Comparison of ENCODE assay signal across 1 cellular context in genomic region chr3:5122030-5122740, GRCh38.
A peak's percentile ranks its signal among the peaks of the same experiment; 100 is the strongest.
TF ChIP-seq lines count a peak whose summit lies in the region.

Gene ARL8B, plus strand, starts transcription at chr3:5122292. Its CDS starts 174 bp downstream, at chr3:5122466.

TF ChIP-seq in H1, 55 proteins besides CTCF, POLR2A, EP300 and RAD21 (continued from another document):
- peak; percentile 67 for TF ChIP-seq MAX (IDR thresholded peaks at IDR 0.05)
- TF ChIP-seq TCF12 (IDR thresholded peaks at IDR 0.05; ENCODE audit: low read depth, low read length), result no peak
- peak; percentile 86 for TF ChIP-seq EGR1 (IDR thresholded peaks at IDR 0.05; ENCODE audit: borderline replicate concordance, low read depth, low read length)
- TF ChIP-seq GABPA (IDR thresholded peaks at IDR 0.05; ENCODE audit: borderline replicate concordance, insufficient read depth, low read length), result no peak
- TF ChIP-seq TBP (IDR thresholded peaks at IDR 0.05; ENCODE audit: low read depth, low read length), result peak; percentile 79
- no peak for TF ChIP-seq KDM1A (IDR thresholded peaks at IDR 0.05; ENCODE audit: borderline replicate concordance, low read length)
- TF ChIP-seq SUZ12 (IDR thresholded peaks at IDR 0.05; ENCODE audit: low read length), result no peak
- no peak for TF ChIP-seq RXRA (IDR thresholded peaks at IDR 0.05; ENCODE audit: insufficient read depth, low read depth, low read length)
- TF ChIP-seq NRF1 (IDR thresholded peaks at IDR 0.05; ENCODE audit: low read depth, low read length), result no peak
- no peak for TF ChIP-seq SAP30 (IDR thresholded peaks at IDR 0.05; ENCODE audit: insufficient read depth, insufficient replicate concordance, low read length)
- TF ChIP-seq SRF (IDR thresholded peaks at IDR 0.05; ENCODE audit: low read depth, low read length), result no peak
- TF ChIP-seq TEAD4 (IDR thresholded peaks at IDR 0.05; ENCODE audit: low read depth, low read length), result 0 out of 2 replicates have a peak, but pooled peaks have one; percentile 31
- TF ChIP-seq POLR2AphosphoS5 (IDR thresholded peaks at IDR 0.05; ENCODE audit: low read depth, low read length), result peak; percentile 77
- TF ChIP-seq PHF8 (conservative IDR thresholded peaks at IDR 0.05; ENCODE audit: low read depth, low read length), result peak; percentile 96
- TF ChIP-seq CREB1 (IDR thresholded peaks at IDR 0.05), result peak; percentile 71
- peak; percentile 97 for TF ChIP-seq RBBP5 (IDR thresholded peaks at IDR 0.05; ENCODE audit: borderline replicate concordance, low read depth, low read length)
- TF ChIP-seq CEBPB (IDR thresholded peaks at IDR 0.05; ENCODE audit: low read depth, low read length), result no peak
- peak; percentile 50; the same call in 1 of the 2 replicates for TF ChIP-seq CHD2 (IDR thresholded peaks at IDR 0.05; ENCODE audit: low read length)
- TF ChIP-seq SIN3A (conservative IDR thresholded peaks at IDR 0.05 in 1 of 2, IDR thresholded peaks at IDR 0.05 in 1 of 2; ENCODE audit: low read depth in 1 of 2, low read length in 2 of 2), result peak in 1 of 2 experiments; percentile 56; a peak in 1 of 4 replicates
- no peak for TF ChIP-seq CBX8 (IDR thresholded peaks at IDR 0.05; ENCODE audit: borderline replicate concordance, low read depth, low read length)
- TF ChIP-seq TAF1 (IDR thresholded peaks at IDR 0.05; ENCODE audit: low read depth, low read length), result peak; percentile 89
- TF ChIP-seq CTBP2 (IDR thresholded peaks at IDR 0.05; ENCODE audit: borderline replicate concordance, insufficient read depth, insufficient read length, low read length), result no peak
- peak; percentile 74 for TF ChIP-seq YY1 (IDR thresholded peaks at IDR 0.05; ENCODE audit: low read depth, low read length)
- TF ChIP-seq BCL11A (IDR thresholded peaks at IDR 0.05; ENCODE audit: low read depth in 2 of 2, low read length in 2 of 2), result no peak
- TF ChIP-seq KDM4A (IDR thresholded peaks at IDR 0.05; ENCODE audit: low read depth, low read length, severe bottlenecking), result peak; percentile 84
- peak; percentile 96 for TF ChIP-seq ASH2L (IDR thresholded peaks at IDR 0.05; ENCODE audit: low read length)
- peak in 1 of 2 experiments; percentile 79; a peak in 1 of 4 replicates for TF ChIP-seq HDAC2 (IDR thresholded peaks at IDR 0.05; ENCODE audit: borderline replicate concordance in 1 of 2, low read depth in 2 of 2, low read length in 2 of 2)
- TF ChIP-seq RFX5 (IDR thresholded peaks at IDR 0.05; ENCODE audit: borderline replicate concordance, low read depth, low read length), result no peak
- TF ChIP-seq BACH1 (IDR thresholded peaks at IDR 0.05; ENCODE audit: low read length), result peak; percentile 80
TF ChIP-seq in H1: peak in this region for 20.
